Comparison of ENCODE assay signal across 2 cellular contexts in genomic region chr1:163874070-163874469, GRCh38.
TF ChIP-seq lines count a peak whose summit lies in the region.

No MANE protein-coding gene starts in this region.

TF ChIP-seq in liver, 16 proteins besides CTCF, POLR2A, EP300 and RAD21 (continued from another document):
- no peak for TF ChIP-seq MAX (IDR thresholded peaks at IDR 0.05)
- no peak for TF ChIP-seq YY1 (IDR thresholded peaks at IDR 0.05)
- no peak for TF ChIP-seq JUND (IDR thresholded peaks at IDR 0.05)
- TF ChIP-seq ZBTB33 (IDR thresholded peaks at IDR 0.05) = no peak
- no peak for TF ChIP-seq HNF4A (conservative IDR thresholded peaks at IDR 0.05)
- TF ChIP-seq REST (IDR thresholded peaks at IDR 0.05) = no peak

TF ChIP-seq in HepG2, 621 proteins besides CTCF, POLR2A, EP300 and RAD21:
- TF ChIP-seq ZNF407 (CRISPR knock-in tag; IDR thresholded peaks at IDR 0.05; ENCODE audit: not compliant biosample characterization) = no peak
- TF ChIP-seq NR3C1 (CRISPR knock-in tag; IDR thresholded peaks at IDR 0.05) = no peak
- TF ChIP-seq SAP130 (CRISPR knock-in tag; IDR thresholded peaks at IDR 0.05; ENCODE audit: low read depth) = no peak
- no peak for TF ChIP-seq ZMYM3 (CRISPR knock-in tag; IDR thresholded peaks at IDR 0.05)
- no peak for TF ChIP-seq NCOA2 (CRISPR knock-in tag; IDR thresholded peaks at IDR 0.05)
- TF ChIP-seq FOXO4 (CRISPR knock-in tag; conservative IDR thresholded peaks at IDR 0.05) = no peak
- TF ChIP-seq SKI (IDR thresholded peaks at IDR 0.05; ENCODE audit: partially characterized antibody) = no peak
- TF ChIP-seq ZNF333 (CRISPR knock-in tag; IDR thresholded peaks at IDR 0.05; ENCODE audit: borderline replicate concordance) = no peak
- TF ChIP-seq ZNF792 (CRISPR knock-in tag; IDR thresholded peaks at IDR 0.05) = no peak
- no peak for TF ChIP-seq REL (CRISPR knock-in tag; conservative IDR thresholded peaks at IDR 0.05)
- no peak for TF ChIP-seq ZNF777 (CRISPR knock-in tag; IDR thresholded peaks at IDR 0.05)
- TF ChIP-seq JUND (CRISPR knock-in tag; IDR thresholded peaks at IDR 0.05) = no peak
- no peak for TF ChIP-seq EEA1 (CRISPR knock-in tag; IDR thresholded peaks at IDR 0.05; ENCODE audit: borderline replicate concordance)
- TF ChIP-seq ZNF251 (CRISPR knock-in tag; IDR thresholded peaks at IDR 0.05) = no peak
